Comparison of ENCODE assay signal across 8 cellular contexts in the genomic region with DNA sequence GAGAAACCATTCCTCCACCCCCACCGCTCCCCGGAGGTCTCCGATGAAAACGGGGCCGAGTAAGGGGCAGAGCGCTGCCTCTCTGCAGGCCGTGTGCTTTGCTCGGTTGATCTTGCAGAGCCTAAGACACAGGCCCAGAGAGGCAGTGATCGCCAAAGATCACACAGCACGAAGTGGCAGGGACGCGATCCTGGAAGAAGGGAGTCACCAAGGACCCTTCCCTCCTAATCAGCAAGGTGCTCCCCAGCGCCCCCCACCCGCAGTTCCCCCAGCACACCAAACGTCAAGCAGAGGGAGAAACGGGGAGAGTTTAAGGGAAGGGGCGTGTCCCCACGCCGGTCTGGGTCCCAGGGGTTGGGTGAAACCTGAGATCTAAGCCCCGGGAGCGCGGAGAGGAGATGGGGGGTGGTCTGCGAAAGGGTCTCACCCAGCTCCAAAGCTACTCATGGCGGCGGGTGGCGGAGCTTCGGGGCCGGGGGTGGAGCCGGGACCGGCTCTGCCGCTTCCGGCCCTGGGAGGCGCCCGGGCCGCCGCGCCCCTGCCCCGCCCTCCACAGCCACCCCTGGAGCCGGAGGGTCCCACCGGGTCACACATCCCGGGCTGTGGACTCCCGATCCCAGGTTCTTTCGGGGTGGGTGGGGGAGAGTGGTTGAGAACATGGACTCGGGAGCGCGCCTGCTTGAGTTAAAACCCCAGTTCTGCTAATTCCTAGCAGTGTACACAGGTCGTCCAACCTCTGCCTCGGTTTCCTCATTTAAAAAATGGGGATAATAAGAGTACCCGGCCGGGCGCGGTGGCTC. TPM values are rescaled to one million over a fixed set of nuclear protein-coding genes. Genes with fewer than 3 reads are reported as not detected.
A peak's percentile ranks its signal among the peaks of the same experiment; 100 is the strongest.
DNase-seq lines count a peak whose midpoint lies in the region; ATAC-seq and TF ChIP-seq lines count a peak whose summit lies in the region.

TSS of gene EML2 (minus strand) at position 468 of the 800 bp plus-strand sequence. CDS start at position 447, 21 bp downstream.

- peaks cover 13 to 21% of the 10 kb centered on the region in 2 donors for H3K36me3 Mint-ChIP-seq in activated T-cell treated with anti-CD3 and anti-CD28 coated beads, Interleukin-2, amount 50 U/mL, for 72 hours (ENCODE audit: insufficient read depth in 2 of 2)
- no peaks in the 10 kb centered on the region for H3K36me3 Mint-ChIP-seq in neural progenitor cell

- no peaks in the 10 kb centered on the region for H3K36me3 ChIP-seq in neural progenitor cell
- H3K36me3 ChIP-seq in upper lobe of right lung, result no peaks in the 10 kb centered on the region

- peaks cover 49% of the 10 kb centered on the region for H3F3A ChIP-seq in neural progenitor cell (ENCODE audit: low read depth)

- peak within 1 kb of the TSS; percentile 58 for H2AFZ ChIP-seq in neural progenitor cell (replicated peaks)

- TF ChIP-seq CTCF in neural progenitor cell (IDR thresholded peaks at IDR 0.05), result peak; percentile 53
- peak; percentile 34 for TF ChIP-seq CTCF in upper lobe of right lung (IDR thresholded peaks at IDR 0.05)

- H3K27ac Mint-ChIP-seq in activated T-cell treated with anti-CD3 and anti-CD28 coated beads, Interleukin-2, amount 50 U/mL, for 72 hours, result peak within 1 kb of the TSS; percentile 70
- H3K27ac Mint-ChIP-seq in neural progenitor cell, result no peak within 1 kb of the TSS

- peak within 1 kb of the TSS; percentile 84 to 89 for H3K4me3 Mint-ChIP-seq in activated T-cell treated with anti-CD3 and anti-CD28 coated beads, Interleukin-2, amount 50 U/mL, for 72 hours
- H3K4me3 Mint-ChIP-seq in neural progenitor cell, result peak within 1 kb of the TSS; percentile 90

- peaks cover 0 to 3% of the 10 kb centered on the region in 2 donors for H3K9me3 Mint-ChIP-seq in activated T-cell treated with anti-CD3 and anti-CD28 coated beads, Interleukin-2, amount 50 U/mL, for 72 hours
- H3K9me3 Mint-ChIP-seq in neural progenitor cell, result no peaks in the 10 kb centered on the region

- no peak for ATAC-seq in activated T-cell treated with anti-CD3 and anti-CD28 coated beads, Interleukin-2, amount 50 U/mL, for 72 hours (replicated peaks in 1 of 2)
- ATAC-seq in upper lobe of right lung (peak; percentile 57), HG02852 (IDR thresholded peaks at IDR 0.05; ENCODE audit: unreplicated experiment) (no peak)

- peaks cover 48% of the 10 kb centered on the region for H3K4me1 Mint-ChIP-seq in activated T-cell treated with anti-CD3 and anti-CD28 coated beads, Interleukin-2, amount 50 U/mL, for 72 hours (ENCODE audit: low read depth)
- peaks cover 40% of the 10 kb centered on the region for H3K4me1 Mint-ChIP-seq in neural progenitor cell

- H3K27ac ChIP-seq in neural progenitor cell (no peak within 1 kb of the TSS), upper lobe of right lung (peak within 1 kb of the TSS; percentile 61)

- H3K4me3 ChIP-seq in neural progenitor cell, result peak within 1 kb of the TSS; percentile 59
- peak within 1 kb of the TSS; percentile 69 for H3K4me3 ChIP-seq in upper lobe of right lung

- peak; percentile 76 for DNase-seq in NCI-H510A treated with DMSO at 0.1 percent for 48 hours (lab: John Stamatoyannopoulos, UW)
- DNase-seq in NCI-H510A (lab: John Stamatoyannopoulos, UW), result no peak
- DNase-seq in NCI-H82 treated with DMSO at 0.1 percent for 48 hours (lab: John Stamatoyannopoulos, UW; ENCODE audit: unreplicated experiment), result peak; percentile 16
- DNase-seq in activated T-cell treated with anti-CD3 and anti-CD28 coated beads, Interleukin-2, amount 50 U/mL, for 72 hours, result peak; percentile 71
- peak; percentile 5 for DNase-seq in fibroblast of peridontal ligament (ENCODE audit: extremely low read depth)
- peak; percentile 94 for DNase-seq in neural progenitor cell (ENCODE audit: low spot score)
- DNase-seq in upper lobe of right lung, result peak; percentile 82

- H3K27me3 ChIP-seq in neural progenitor cell (peaks cover 11% of the 10 kb centered on the region), upper lobe of right lung (no peaks in the 10 kb centered on the region)

- H3K4me2 ChIP-seq in neural progenitor cell, result peak within 1 kb of the TSS; percentile 78

- no peaks in the 10 kb centered on the region for H3K9me3 ChIP-seq in neural progenitor cell (ENCODE audit: low read depth)
- no peaks in the 10 kb centered on the region for H3K9me3 ChIP-seq in upper lobe of right lung

- no peak within 1 kb of the TSS for H3K9ac ChIP-seq in neural progenitor cell

- H4K20me1 ChIP-seq in neural progenitor cell (ENCODE audit: low read depth), result peaks cover 4% of the 10 kb centered on the region

- H3K27me3 Mint-ChIP-seq in activated T-cell treated with anti-CD3 and anti-CD28 coated beads, Interleukin-2, amount 50 U/mL, for 72 hours (ENCODE audit: low read depth), result no peaks in the 10 kb centered on the region
- H3K27me3 Mint-ChIP-seq in neural progenitor cell (ENCODE audit: insufficient read depth, low read depth), result peaks cover 17% of the 10 kb centered on the region

- H3K79me2 ChIP-seq in neural progenitor cell (ENCODE audit: low read depth), result no peaks in the 10 kb centered on the region

- peaks cover 12% of the 10 kb centered on the region for H3K4me1 ChIP-seq in neural progenitor cell
- peaks cover 48% of the 10 kb centered on the region for H3K4me1 ChIP-seq in upper lobe of right lung

- intact Hi-C loops in upper lobe of right lung (cut with DNase I), result no loop called here

RNA-seq across cellular contexts. Expression of gene EML2, which starts in this region (rescaled TPM):
- total RNA-seq in activated T-cell treated with anti-CD3 and anti-CD28 coated beads, Interleukin-2, amount 50 U/mL, for 72 hours, result 100 to 1,000 TPM; 149 to 190 TPM
- total RNA-seq in neural progenitor cell (ENCODE audit: low replicate concordance), result 15.9 and 20.3 TPM in 2 replicates
- 54.4 TPM for total RNA-seq in upper lobe of right lung
